In genomic region chr3:112770907-112771306, GRCh38 we compare ENCODE assay signal across 27 cellular contexts.
"Had no signal": no experiment of that assay in that cellular context is flagged by ENCODE, and none has a peak within 500 bp of the region (broad histone marks: within the 10 kb centered on the region; RNA-seq: fewer than 3 reads in every experiment).

No MANE protein-coding gene starts in this region.

- H3K9ac ChIP-seq: neural progenitor cell had no signal

- FAIRE-seq: bronchial epithelial cell had no signal

- H3K27me3 Mint-ChIP-seq: activated T-cell treated with anti-CD3 and anti-CD28 coated beads, Interleukin-2, amount 50 U/mL, for 24 hours; naive B cell; progenitor cell of endocrine pancreas had no signal

- H3K27me3 ChIP-seq: gastrocnemius medialis, neural progenitor cell, sigmoid colon, testis had no signal

- H3K36me3 ChIP-seq: gastrocnemius medialis, neural progenitor cell, sigmoid colon had no signal

- H2AFZ ChIP-seq: neural progenitor cell had no signal

- H3K9me3 Mint-ChIP-seq: activated naive CD4-positive, alpha-beta T cell treated with anti-CD3 and anti-CD28 coated beads for 36 hours; activated T-cell treated with anti-CD3 and anti-CD28 coated beads, Interleukin-2, amount 50 U/mL, for 24 hours; naive B cell; neural progenitor cell had no signal

- H3K4me3 ChIP-seq: coronary artery, gastrocnemius medialis, neural progenitor cell, sigmoid colon, smooth muscle cell, testis had no signal

- H3K4me2 ChIP-seq: neural progenitor cell, smooth muscle cell had no signal

- DNase-seq: activated CD4-positive, alpha-beta T cell treated with anti-CD3 and anti-CD28 coated beads for 1 hour; activated CD4-positive, alpha-beta T cell treated with anti-CD3 and anti-CD28 coated beads, Interleukin-2, amount 50 U/mL, for 4 hours; activated CD8-positive, alpha-beta memory T cell treated with anti-CD3 and anti-CD28 coated beads for 24 hours; activated CD8-positive, alpha-beta memory T cell treated with anti-CD3 and anti-CD28 coated beads, Interleukin-2, amount 50 U/mL, for 4 hours; activated naive CD4-positive, alpha-beta T cell treated with anti-CD3 and anti-CD28 coated beads for 36 hours; activated T-cell treated with anti-CD3 and anti-CD28 coated beads, Interleukin-2, amount 50 U/mL, for 24 hours; amygdala; cerebellar nuclear complex; gastrocnemius medialis; hippocampal formation; left cardiac atrium; naive B cell; retina; sigmoid colon; stimulated activated CD4-positive, alpha-beta T cell treated with anti-CD3 and anti-CD28 coated beads, Interleukin-15, amount 100 ng/mL, for 24 hours; stimulated activated CD4-positive, alpha-beta T cell treated with anti-CD3 and anti-CD28 coated beads, Interleukin-2, amount 100 ng/mL, for 48 hours; stimulated activated CD8-positive, alpha-beta memory T cell treated with anti-CD3 and anti-CD28 coated beads, Interleukin-4, amount 100 ng/mL, for 48 hours; stimulated activated naive CD4-positive, alpha-beta T cell; testis; trophoblast cell had no signal

- H3K4me1 ChIP-seq: gastrocnemius medialis, neural progenitor cell, testis had no signal

- ATAC-seq: gastrocnemius medialis, left cardiac atrium, SK-N-SH treated with all-trans-retinoic acid at 6 μM for 48 hours had no signal

- H3K27ac Mint-ChIP-seq: activated naive CD4-positive, alpha-beta T cell treated with anti-CD3 and anti-CD28 coated beads for 36 hours; neural progenitor cell; progenitor cell of endocrine pancreas had no signal

- H3K27ac ChIP-seq: gastrocnemius medialis, neural progenitor cell, sigmoid colon, testis, VCaP had no signal

- H3K4me3 Mint-ChIP-seq: activated naive CD4-positive, alpha-beta T cell treated with anti-CD3 and anti-CD28 coated beads for 36 hours; activated T-cell treated with anti-CD3 and anti-CD28 coated beads, Interleukin-2, amount 50 U/mL, for 24 hours; naive B cell; neural progenitor cell had no signal

- H3K9me3 ChIP-seq: gastrocnemius medialis, sigmoid colon, testis had no signal

- H3K36me3 Mint-ChIP-seq: naive B cell, neural progenitor cell had no signal
